ENCODE assay signal across 11 cellular contexts in the genomic region with DNA sequence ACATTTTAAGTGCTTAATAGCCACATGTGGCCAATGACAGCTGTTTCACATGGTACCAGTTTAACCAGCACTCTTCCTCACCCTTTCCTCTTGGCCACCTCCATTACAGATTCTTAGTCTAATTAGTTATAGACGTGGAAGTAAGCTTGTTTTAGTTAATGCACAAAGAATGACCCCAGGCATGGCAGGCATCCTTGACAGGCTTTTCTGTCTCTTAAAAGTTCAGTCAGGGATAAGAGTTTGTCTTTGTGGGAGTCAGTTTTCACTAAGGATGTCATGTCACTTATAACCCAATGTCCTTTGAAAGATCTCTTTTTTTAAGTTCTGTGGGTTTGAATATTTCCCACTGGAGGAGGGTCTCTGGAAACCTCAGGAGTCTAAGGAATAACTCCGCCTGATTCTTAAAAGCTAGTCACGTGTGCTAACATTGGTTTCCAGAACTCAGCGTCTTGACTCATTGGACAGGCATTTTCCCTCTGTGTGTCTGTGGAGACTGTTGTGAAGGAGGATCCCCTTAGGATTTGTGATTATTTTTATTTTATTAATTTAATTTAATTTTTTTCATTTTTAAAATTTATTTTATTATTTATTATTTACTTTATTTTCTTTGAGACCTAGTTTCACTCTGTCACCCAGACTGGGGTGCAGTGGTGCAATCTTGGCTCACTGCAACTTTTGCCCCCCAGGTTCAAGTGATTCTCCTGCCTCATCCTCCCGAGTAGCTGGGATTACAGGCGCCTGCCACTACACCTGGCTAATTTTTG.
DNase-seq lines count a peak whose midpoint lies in the region; ATAC-seq lines count a peak whose summit lies in the region.
"Had no signal": no experiment of that assay in that cellular context is flagged by ENCODE, and none has a peak within 500 bp of the region (broad histone marks: within the 10 kb centered on the region; RNA-seq: fewer than 3 reads in every experiment).

No MANE protein-coding gene starts in this region.

- ATAC-seq in GM19035 (IDR thresholded peaks at IDR 0.05; ENCODE audit: unreplicated experiment): no peak

- H3K79me2 ChIP-seq in Karpas-422 (ENCODE audit: low read length): no peaks in the 10 kb centered on the region

- H3K9me2 ChIP-seq in Karpas-422 (replicated peaks; ENCODE audit: insufficient read depth, low read length): no peaks in the 10 kb centered on the region

- peaks cover 68% of the 10 kb centered on the region for H4K20me1 ChIP-seq in Karpas-422 (ENCODE audit: insufficient read depth, low read depth, low read length)

- no peaks in the 10 kb centered on the region for H3K4me1 ChIP-seq in Karpas-422 (ENCODE audit: low read length)

- no peaks in the 10 kb centered on the region for H3K9me3 ChIP-seq in Karpas-422 (ENCODE audit: low read length)

- H3K36me3 ChIP-seq in Karpas-422 (ENCODE audit: insufficient read depth, low read length): no peaks in the 10 kb centered on the region

- no peak overlapping the region for H2AFZ ChIP-seq in Karpas-422 (ENCODE audit: low read length)

- H3K4me2 ChIP-seq in Karpas-422 (ENCODE audit: low read depth, low read length, poor library complexity, severe bottlenecking): no peak overlapping the region

- peak overlapping the region; percentile 5 for H3K27ac ChIP-seq in epithelial cell of prostate
- no peak overlapping the region for H3K27ac ChIP-seq in Karpas-422 (ENCODE audit: low read length)

- peak; percentile 81 for DNase-seq in AG20443 (ENCODE audit: low spot score)
- DNase-seq in NCI-H226: peak; percentile 89
- no peak for DNase-seq in epithelial cell of prostate (ENCODE audit: low read depth, low spot score)
- DNase-seq in non-pigmented ciliary epithelial cell (ENCODE audit: low read depth): peak; percentile 68
- DNase-seq in Karpas-422: no peak
- no peak for DNase-seq in GM19238 (ENCODE audit: insufficient read length, low spot score)
- DNase-seq in NCI-H1048 (lab: John Stamatoyannopoulos, UW): no peak
- DNase-seq: activated T-cell treated with anti-CD3 and anti-CD28 coated beads, Interleukin-2, amount 50 U/mL, for 48 hours; SHP77 treated with DMSO at 0.1 percent for 48 hours; stimulated activated CD4-positive, alpha-beta T cell treated with anti-CD3 and anti-CD28 coated beads, Interleukin-12 subunit alpha, Interleukin-12 subunit beta, amount 100 ng/mL, for 4 hours had no signal

- H3K4me3 ChIP-seq in Karpas-422 (ENCODE audit: low read length): no peak overlapping the region

- no peaks in the 10 kb centered on the region for H3K27me3 ChIP-seq in Karpas-422 (ENCODE audit: low read length)

- H3K9ac ChIP-seq in Karpas-422 (ENCODE audit: low read length): no peak overlapping the region

Comparison
In these comparisons a context has a peak if more than half of its experiments do, and no peak if none do; other contexts are left out.
1. DNase-seq: peak in AG20443 (single experiment), NCI-H226 (single experiment) and non-pigmented ciliary epithelial cell (single experiment); none in epithelial cell of prostate (single experiment), Karpas-422 (single experiment), GM19238 (single experiment) and NCI-H1048 (single experiment).